ENCODE assay signal across 16 cellular contexts in genomic region chr17:76089680-76090516, GRCh38. TPM values are rescaled to one million over a fixed set of nuclear protein-coding genes. Genes with fewer than 3 reads are reported as not detected.
DNase-seq lines count a peak whose midpoint lies in the region; ATAC-seq and TF ChIP-seq lines count a peak whose summit lies in the region.
"Had no signal": no experiment of that assay in that cellular context is flagged by ENCODE, and none has a peak within 500 bp of the region (broad histone marks: within the 10 kb centered on the region; RNA-seq: fewer than 3 reads in every experiment).

No MANE protein-coding gene starts in this region.

- H2BK5ac ChIP-seq in IMR-90 (ENCODE audit: low read depth, low read length, poor library complexity, severe bottlenecking): no peak overlapping the region

- no peaks in the 10 kb centered on the region for H3F3A ChIP-seq in neural progenitor cell (ENCODE audit: low read depth)

- H3K4ac ChIP-seq in IMR-90 (ENCODE audit: low read depth, low read length): no peak overlapping the region

- no peaks in the 10 kb centered on the region for H3K79me2 ChIP-seq in neural progenitor cell (ENCODE audit: low read depth)

- in situ Hi-C loops in IMR-90 (cut with MboI; ENCODE audit: low sequenced_read_pairs): no loop called here

- H3K36me3 Mint-ChIP-seq in neural progenitor cell: peaks cover 14% of the 10 kb centered on the region

- H2AK9ac ChIP-seq in IMR-90 (replicated peaks; ENCODE audit: low read depth, low read length, poor library complexity): peak overlapping the region; percentile 28

- H3K4me1 Mint-ChIP-seq in neural progenitor cell: no peaks in the 10 kb centered on the region

- H2AFZ ChIP-seq in IMR-90 (replicated peaks; ENCODE audit: low read length, poor library complexity): peak overlapping the region; percentile 51
- no peak overlapping the region for H2AFZ ChIP-seq in neural progenitor cell (replicated peaks)

- H3K4me1 ChIP-seq in IMR-90 (ENCODE audit: control insufficient read depth, insufficient read depth, low read length) (no peaks in the 10 kb centered on the region), neural progenitor cell (no peaks in the 10 kb centered on the region)

- H2BK120ac ChIP-seq in IMR-90 (ENCODE audit: low read depth, low read length): no peak overlapping the region

- no peaks in the 10 kb centered on the region; the same call in 1 of the 2 replicates for H4K20me1 ChIP-seq in IMR-90 (ENCODE audit: insufficient read depth, low read length)
- H4K20me1 ChIP-seq in neural progenitor cell (ENCODE audit: low read depth): no peaks in the 10 kb centered on the region

- H3K56ac ChIP-seq in IMR-90 (ENCODE audit: extremely low read depth, insufficient read depth, low read length): no peak overlapping the region

- no peak for TF ChIP-seq POLR2A in IMR-90 (IDR thresholded peaks at IDR 0.05; ENCODE audit: low read depth, low read length)

- TF ChIP-seq CTCF in IMR-90 (conservative IDR thresholded peaks at IDR 0.05; ENCODE audit: low read depth, low read length) (no peak), neural progenitor cell (IDR thresholded peaks at IDR 0.05) (no peak)

- H3K18ac ChIP-seq in IMR-90 (ENCODE audit: low read depth, low read length): no peak overlapping the region

- H3K27ac ChIP-seq in IMR-90 (ENCODE audit: insufficient read depth, low read length): no peak overlapping the region
- no peak overlapping the region for H3K27ac ChIP-seq in neural progenitor cell

- H3K79me1 ChIP-seq in IMR-90 (ENCODE audit: low read depth in 1 of 2, low read length in 2 of 2): peaks cover 5 to 20% of the 10 kb centered on the region in 2 experiments; a peak in 3 of 4 replicates

- no peak overlapping the region for H2BK20ac ChIP-seq in IMR-90 (ENCODE audit: low read depth, low read length)

- no peak overlapping the region for H4K8ac ChIP-seq in IMR-90 (ENCODE audit: low read depth in 2 of 2, low read length in 2 of 2)

- 93% methylated on average over 21 of the region's 32 CpGs; no CpG with 5 or more reads in 1 of the 2 experiments for WGBS in IMR-90 (ENCODE audit: extremely low coverage in 2 of 2, insufficient read length in 1 of 2), 2 experiments

- no peak overlapping the region for H3K27ac Mint-ChIP-seq in neural progenitor cell

- peak; percentile 2 for DNase-seq in AG08396 (ENCODE audit: low spot score)
- DNase-seq in AG20443 (ENCODE audit: low spot score): peak; percentile 2
- no peak for DNase-seq in IMR-90
- no peak for DNase-seq in neural progenitor cell (ENCODE audit: low spot score)
- no peak for DNase-seq in NCI-H748 (lab: John Stamatoyannopoulos, UW; ENCODE audit: unreplicated experiment)
- DNase-seq: NCI-H1048, NCI-H2227 treated with DMSO at 0.1 percent for 48 hours, NCI-H524 treated with DMSO at 0.1 percent for 48 hours had no signal

- dilution Hi-C loops in IMR-90 (cut with HindIII; ENCODE audit: low sequenced_read_pairs, unreplicated experiment): no loop called here

- H2AK5ac ChIP-seq in IMR-90 (ENCODE audit: low read depth, low read length): no peak overlapping the region

- H3K9ac ChIP-seq in IMR-90 (ENCODE audit: low read depth, low read length) (no peak overlapping the region), neural progenitor cell (no peak overlapping the region)

- H3K9me1 ChIP-seq in IMR-90 (ENCODE audit: insufficient read depth, low read length): no peaks in the 10 kb centered on the region

- peak overlapping the region; percentile 55 for H3K4me3 Mint-ChIP-seq in neural progenitor cell

- peaks cover 2% of the 10 kb centered on the region for H3K27me3 Mint-ChIP-seq in neural progenitor cell (ENCODE audit: insufficient read depth, low read depth)

- H3K9me3 Mint-ChIP-seq in neural progenitor cell: no peaks in the 10 kb centered on the region

- no peak overlapping the region for H3K4me3 ChIP-seq in IMR-90 (ENCODE audit: insufficient read depth, low read depth, low read length)
- no peak overlapping the region for H3K4me3 ChIP-seq in neural progenitor cell
- H3K4me3 ChIP-seq: BLaER1 treated with 17β-estradiol and CSF1 and Interleukin-3, amounts not matched to agents 10 nM and 100 nM had no signal

- H3K27me3 ChIP-seq in IMR-90 (ENCODE audit: control insufficient read depth, insufficient read depth, low read length) (no peaks in the 10 kb centered on the region), neural progenitor cell (no peaks in the 10 kb centered on the region)
- H3K27me3 ChIP-seq: BLaER1 treated with 17β-estradiol and CSF1 and Interleukin-3, amounts not matched to agents 10 nM and 100 nM had no signal

- no peak overlapping the region for H4K5ac ChIP-seq in IMR-90 (ENCODE audit: low read depth, low read length)

- H3K4me2 ChIP-seq in IMR-90 (ENCODE audit: low read depth, low read length): no peak overlapping the region
- no peak overlapping the region for H3K4me2 ChIP-seq in neural progenitor cell
- H3K4me2 ChIP-seq: BLaER1 treated with 17β-estradiol and CSF1 and Interleukin-3, amounts not matched to agents 10 nM and 100 nM had no signal

- TF ChIP-seq RAD21 in IMR-90 (IDR thresholded peaks at IDR 0.05; ENCODE audit: low read length): no peak

- CTCF ChIA-PET in IMR-90 (lab: Yijun Ruan, JAX): no interaction called here

- H3K9me3 ChIP-seq in IMR-90 (ENCODE audit: control insufficient read depth, insufficient read depth, low read length) (no peaks in the 10 kb centered on the region), neural progenitor cell (ENCODE audit: low read depth) (no peaks in the 10 kb centered on the region)
- H3K9me3 ChIP-seq: BLaER1 treated with 17β-estradiol and CSF1 and Interleukin-3, amounts not matched to agents 10 nM and 100 nM had no signal

- intact Hi-C loops in IMR-90 (cut with micrococcal nuclease): no loop called here

- peaks cover 76% of the 10 kb centered on the region for H3K36me3 ChIP-seq in IMR-90 (ENCODE audit: control insufficient read depth, insufficient read depth, low read length)
- H3K36me3 ChIP-seq in neural progenitor cell: no peaks in the 10 kb centered on the region

- BruUV-seq in IMR-90 (replicated peaks; lab: Mats Ljungman, UMichigan): no TSS peak

- H3K14ac ChIP-seq in IMR-90 (replicated peaks; ENCODE audit: low read depth, low read length): no peak overlapping the region

- POLR2A ChIA-PET in IMR-90 (lab: Charles Lee; ENCODE audit: unreplicated experiment): no interaction called here

- no peak overlapping the region for H4K91ac ChIP-seq in IMR-90 (ENCODE audit: insufficient read depth, low read depth, low read length)

- ATAC-seq in IMR-90 (ENCODE audit: low read depth) (no peak), HG02970 (IDR thresholded peaks at IDR 0.05; ENCODE audit: low FRiP score, unreplicated experiment) (no peak), HG02571 (IDR thresholded peaks at IDR 0.05; ENCODE audit: unreplicated experiment) (no peak)

- no peak overlapping the region for H2BK15ac ChIP-seq in IMR-90 (ENCODE audit: low read depth, low read length)

- H3K23ac ChIP-seq in IMR-90 (ENCODE audit: low read depth, low read length): no peak overlapping the region

TF ChIP-seq in IMR-90, 13 proteins besides CTCF, POLR2A, EP300 and RAD21:
- TF ChIP-seq, protein P1, sequence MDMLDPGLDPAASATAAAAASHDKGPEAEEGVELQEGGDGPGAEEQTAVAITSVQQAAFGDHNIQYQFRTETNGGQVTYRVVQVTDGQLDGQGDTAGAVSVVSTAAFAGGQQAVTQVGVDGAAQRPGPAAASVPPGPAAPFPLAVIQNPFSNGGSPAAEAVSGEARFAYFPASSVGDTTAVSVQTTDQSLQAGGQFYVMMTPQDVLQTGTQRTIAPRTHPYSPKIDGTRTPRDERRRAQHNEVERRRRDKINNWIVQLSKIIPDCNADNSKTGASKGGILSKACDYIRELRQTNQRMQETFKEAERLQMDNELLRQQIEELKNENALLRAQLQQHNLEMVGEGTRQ (IDR thresholded peaks at IDR 0.05; ENCODE audit: low read depth, low read length): no peak
- TF ChIP-seq SMC3 (IDR thresholded peaks at IDR 0.05; ENCODE audit: low read depth, low read length) (no peak), MAFK (IDR thresholded peaks at IDR 0.05; ENCODE audit: low read depth, low read length) (no peak), CHD1 (IDR thresholded peaks at IDR 0.05; ENCODE audit: low read depth, low read length) (no peak), BHLHE40 (IDR thresholded peaks at IDR 0.05; ENCODE audit: low read depth, low read length) (no peak), MXI1 (IDR thresholded peaks at IDR 0.05; ENCODE audit: borderline replicate concordance, low read depth, low read length) (no peak), NFE2L2 (IDR thresholded peaks at IDR 0.05; ENCODE audit: low read depth, low read length) (no peak), FOS (IDR thresholded peaks at IDR 0.05; ENCODE audit: low read depth, low read length) (no peak), CEBPB (IDR thresholded peaks at IDR 0.05; ENCODE audit: low read depth, low read length) (no peak), RFX5 (IDR thresholded peaks at IDR 0.05; ENCODE audit: low read depth, low read length) (no peak)

RNA-seq across cellular contexts. Expression of gene ZACN, which starts 10.9 kb away (rescaled TPM):
- total RNA-seq in IMR-90 (2012; rRNA removed) (not detected in 2 replicates), neural progenitor cell (ENCODE audit: low replicate concordance) (not detected in 2 replicates)
- not detected in 2 replicates for polyA plus RNA-seq in IMR-90 (2012; rRNA removed)
- not detected in 2 replicates for polyA plus RNA-seq in IMR-90 (2012; cell fraction: cytosol; rRNA removed)
- polyA plus RNA-seq in IMR-90 (2012; cell fraction: nucleus; rRNA removed; ENCODE audit: low replicate concordance): 0.16 and 0.18 TPM in 2 replicates
- total RNA-seq: RPMI7951 had no signal
- polyA plus RNA-seq: AG04450, H1 had no signal

RNA-seq across cellular contexts. Expression of gene EXOC7, which starts 13.7 kb away (rescaled TPM):
- total RNA-seq in IMR-90 (2012; rRNA removed): 98.9 and 118 TPM in 2 replicates
- polyA plus RNA-seq in IMR-90 (2012; rRNA removed): 85.9 and 89.5 TPM in 2 replicates
- polyA plus RNA-seq in IMR-90 (2012; cell fraction: cytosol; rRNA removed): 35.6 and 57.4 TPM in 2 replicates
- polyA plus RNA-seq in IMR-90 (2012; cell fraction: nucleus; rRNA removed; ENCODE audit: low replicate concordance): 192 and 276 TPM in 2 replicates
- total RNA-seq in neural progenitor cell (ENCODE audit: low replicate concordance): 64.3 and 72.8 TPM in 2 replicates

RNA-seq across cellular contexts. Expression of gene GALR2, which starts 15.3 kb away (rescaled TPM):
- not detected in 2 replicates for total RNA-seq in IMR-90 (2012; rRNA removed)
- 0.07 and 0.10 TPM in 2 replicates for polyA plus RNA-seq in IMR-90 (2012; rRNA removed)
- polyA plus RNA-seq in IMR-90 (2012; cell fraction: cytosol; rRNA removed): 0.18 TPM in 1 of 2 replicates, not detected in the other
- 0.10 and 0.26 TPM in 2 replicates for polyA plus RNA-seq in IMR-90 (2012; cell fraction: nucleus; rRNA removed; ENCODE audit: low replicate concordance)
- not detected in 2 replicates for total RNA-seq in neural progenitor cell (ENCODE audit: low replicate concordance)
- total RNA-seq: RPMI7951 had no signal
- polyA plus RNA-seq: AG04450 had no signal

RNA-seq across cellular contexts. Expression of gene SRP68, which starts 17.6 kb away (rescaled TPM):
- total RNA-seq in IMR-90 (2012; rRNA removed) (47.1 and 47.2 TPM in 2 replicates), neural progenitor cell (ENCODE audit: low replicate concordance) (31.7 and 32.8 TPM in 2 replicates)
- 69.1 and 82.6 TPM in 2 replicates for polyA plus RNA-seq in IMR-90 (2012; rRNA removed)
- 28.2 and 52.1 TPM in 2 replicates for polyA plus RNA-seq in IMR-90 (2012; cell fraction: cytosol; rRNA removed)
- 24.9 and 48.5 TPM in 2 replicates for polyA plus RNA-seq in IMR-90 (2012; cell fraction: nucleus; rRNA removed; ENCODE audit: low replicate concordance)

RNA-seq across cellular contexts. Expression of gene FOXJ1, which starts 51.1 kb away (rescaled TPM):
- total RNA-seq in IMR-90 (2012; rRNA removed) (not detected in 2 replicates), neural progenitor cell (ENCODE audit: low replicate concordance) (0.49 and 1.7 TPM in 2 replicates)
- polyA plus RNA-seq in IMR-90 (2012; rRNA removed): 0.05 TPM in 1 of 2 replicates, not detected in the other
- polyA plus RNA-seq in IMR-90 (2012; cell fraction: cytosol; rRNA removed): 0.01 TPM in 1 of 2 replicates, not detected in the other
- 0.03 TPM in 2 replicates for polyA plus RNA-seq in IMR-90 (2012; cell fraction: nucleus; rRNA removed; ENCODE audit: low replicate concordance)
- total RNA-seq: OCI-LY7, RPMI7951, SK-MEL-5 had no signal
- polyA plus RNA-seq: AG04450 had no signal

Comparison
In these comparisons a context has a peak if more than half of its experiments do, and no peak if none do; other contexts are left out.
1. DNase-seq: peak in AG08396 (single experiment) and AG20443 (single experiment); none in IMR-90 (single experiment), neural progenitor cell (single experiment) and NCI-H748 (single experiment).